Comparison of ENCODE assay signal across 23 cellular contexts in genomic region chr2:187297806-187298205, GRCh38.
"Had no signal": no experiment of that assay in that cellular context is flagged by ENCODE, and none has a peak within 500 bp of the region (broad histone marks: within the 10 kb centered on the region; RNA-seq: fewer than 3 reads in every experiment).

No MANE protein-coding gene starts in this region.

- DNase-seq: cerebellar nuclear complex; colonic mucosa; dermis blood vessel endothelial cell; endodermal cell; erythroblast; foreskin melanocyte; heart left ventricle; hippocampal formation; islet precursor cell; mammary epithelial cell; naive thymus-derived CD4-positive, alpha-beta T cell; psoas muscle; retina; right lobe of liver; stimulated activated CD4-positive, alpha-beta T cell treated with anti-CD3 and anti-CD28 coated beads, Interleukin-2, amount 100 ng/mL, for 24 hours; stimulated activated CD4-positive, alpha-beta T cell treated with anti-CD3 and anti-CD28 coated beads, Interleukin-4, amount 100 ng/mL, for 4 hours; stimulated activated naive B cell treated with anti-CD40 and anti-IgM and Interleukin-4, amounts not matched to agents 10 μg/mL and 1 μg/mL and 100 μg/mL, for 72 hours; stimulated activated naive CD8-positive, alpha-beta T cell treated with anti-CD3 and anti-CD28 coated beads, Interleukin-15, amount 100 ng/mL, for 72 hours; transverse colon had no signal

- H3K9me3 Mint-ChIP-seq: endodermal cell had no signal

- H3K27me3 ChIP-seq: colonic mucosa, heart left ventricle, neutrophil, right lobe of liver, transverse colon had no signal

- ATAC-seq: heart left ventricle; left lobe of liver; naive thymus-derived CD4-positive, alpha-beta T cell; psoas muscle; right lobe of liver; stimulated activated naive B cell treated with anti-CD40 and anti-IgM and Interleukin-4, amounts not matched to agents 10 μg/mL and 1 μg/mL and 100 μg/mL, for 72 hours; stimulated activated naive CD8-positive, alpha-beta T cell treated with anti-CD3 and anti-CD28 coated beads, Interleukin-15, amount 100 ng/mL, for 72 hours had no signal

- H3K4me1 ChIP-seq: colonic mucosa, psoas muscle, right lobe of liver had no signal

- H3K36me3 Mint-ChIP-seq: mesothelial cell of epicardium; naive thymus-derived CD4-positive, alpha-beta T cell; stimulated activated naive B cell treated with anti-CD40 and anti-IgM and Interleukin-4, amounts not matched to agents 10 μg/mL and 1 μg/mL and 100 μg/mL, for 72 hours had no signal

- H3K9me3 ChIP-seq: colonic mucosa, neutrophil, psoas muscle, right lobe of liver, thoracic aorta, transverse colon had no signal

- H3K4me3 Mint-ChIP-seq: endodermal cell; mesothelial cell of epicardium; naive thymus-derived CD4-positive, alpha-beta T cell; stimulated activated naive B cell treated with anti-CD40 and anti-IgM and Interleukin-4, amounts not matched to agents 10 μg/mL and 1 μg/mL and 100 μg/mL, for 72 hours; stimulated activated naive CD8-positive, alpha-beta T cell treated with anti-CD3 and anti-CD28 coated beads, Interleukin-15, amount 100 ng/mL, for 72 hours had no signal

- H3K27me3 Mint-ChIP-seq: naive thymus-derived CD4-positive, alpha-beta T cell; stimulated activated naive B cell treated with anti-CD40 and anti-IgM and Interleukin-4, amounts not matched to agents 10 μg/mL and 1 μg/mL and 100 μg/mL, for 72 hours; stimulated activated naive CD8-positive, alpha-beta T cell treated with anti-CD3 and anti-CD28 coated beads, Interleukin-15, amount 100 ng/mL, for 72 hours had no signal

- H3K4me1 Mint-ChIP-seq: endodermal cell; naive thymus-derived CD4-positive, alpha-beta T cell; stimulated activated naive B cell treated with anti-CD40 and anti-IgM and Interleukin-4, amounts not matched to agents 10 μg/mL and 1 μg/mL and 100 μg/mL, for 72 hours; stimulated activated naive CD8-positive, alpha-beta T cell treated with anti-CD3 and anti-CD28 coated beads, Interleukin-15, amount 100 ng/mL, for 72 hours had no signal

- H3K36me3 ChIP-seq: colonic mucosa, heart left ventricle, neutrophil, right lobe of liver, thoracic aorta, transverse colon had no signal

- H3K4me3 ChIP-seq: colonic mucosa, heart left ventricle, psoas muscle, right lobe of liver, thoracic aorta, transverse colon had no signal

- H3K27ac Mint-ChIP-seq: endodermal cell; mesothelial cell of epicardium; naive thymus-derived CD4-positive, alpha-beta T cell; stimulated activated naive B cell treated with anti-CD40 and anti-IgM and Interleukin-4, amounts not matched to agents 10 μg/mL and 1 μg/mL and 100 μg/mL, for 72 hours had no signal

- H3K27ac ChIP-seq: colonic mucosa, heart left ventricle, neutrophil, psoas muscle, right lobe of liver, thoracic aorta, transverse colon had no signal
